1 cellular context compared by ENCODE assay signal in the genomic region with DNA sequence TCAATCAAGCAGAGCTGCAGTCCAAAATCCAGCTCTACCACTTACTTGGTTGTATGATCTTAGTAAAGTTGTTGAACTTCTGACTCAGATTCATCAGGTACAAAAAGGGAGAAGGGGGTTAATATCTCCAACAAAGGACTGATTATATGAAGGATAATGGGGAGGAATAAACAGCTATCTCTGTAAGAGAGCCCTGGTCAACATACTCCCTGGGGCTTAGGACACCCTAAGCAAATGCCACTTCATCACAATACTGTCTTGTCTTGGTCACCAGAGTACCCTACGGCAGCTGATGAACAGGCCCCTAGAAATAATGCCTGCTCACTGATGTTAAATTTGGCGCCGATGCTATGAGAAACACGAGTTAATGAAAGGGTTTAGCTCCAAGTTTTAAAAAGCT.
TF ChIP-seq lines count a peak whose summit lies in the region.

No MANE protein-coding gene starts in this region.

TF ChIP-seq in WTC11, 78 proteins besides CTCF, POLR2A, EP300 and RAD21 (continued from another document):
- TF ChIP-seq, protein P1, sequence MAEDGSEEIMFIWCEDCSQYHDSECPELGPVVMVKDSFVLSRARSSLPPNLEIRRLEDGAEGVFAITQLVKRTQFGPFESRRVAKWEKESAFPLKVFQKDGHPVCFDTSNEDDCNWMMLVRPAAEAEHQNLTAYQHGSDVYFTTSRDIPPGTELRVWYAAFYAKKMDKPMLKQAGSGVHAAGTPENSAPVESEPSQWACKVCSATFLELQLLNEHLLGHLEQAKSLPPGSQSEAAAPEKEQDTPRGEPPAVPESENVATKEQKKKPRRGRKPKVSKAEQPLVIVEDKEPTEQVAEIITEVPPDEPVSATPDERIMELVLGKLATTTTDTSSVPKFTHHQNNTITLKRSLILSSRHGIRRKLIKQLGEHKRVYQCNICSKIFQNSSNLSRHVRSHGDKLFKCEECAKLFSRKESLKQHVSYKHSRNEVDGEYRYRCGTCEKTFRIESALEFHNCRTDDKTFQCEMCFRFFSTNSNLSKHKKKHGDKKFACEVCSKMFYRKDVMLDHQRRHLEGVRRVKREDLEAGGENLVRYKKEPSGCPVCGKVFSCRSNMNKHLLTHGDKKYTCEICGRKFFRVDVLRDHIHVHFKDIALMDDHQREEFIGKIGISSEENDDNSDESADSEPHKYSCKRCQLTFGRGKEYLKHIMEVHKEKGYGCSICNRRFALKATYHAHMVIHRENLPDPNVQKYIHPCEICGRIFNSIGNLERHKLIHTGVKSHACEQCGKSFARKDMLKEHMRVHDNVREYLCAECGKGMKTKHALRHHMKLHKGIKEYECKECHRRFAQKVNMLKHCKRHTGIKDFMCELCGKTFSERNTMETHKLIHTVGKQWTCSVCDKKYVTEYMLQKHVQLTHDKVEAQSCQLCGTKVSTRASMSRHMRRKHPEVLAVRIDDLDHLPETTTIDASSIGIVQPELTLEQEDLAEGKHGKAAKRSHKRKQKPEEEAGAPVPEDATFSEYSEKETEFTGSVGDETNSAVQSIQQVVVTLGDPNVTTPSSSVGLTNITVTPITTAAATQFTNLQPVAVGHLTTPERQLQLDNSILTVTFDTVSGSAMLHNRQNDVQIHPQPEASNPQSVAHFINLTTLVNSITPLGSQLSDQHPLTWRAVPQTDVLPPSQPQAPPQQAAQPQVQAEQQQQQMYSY (CRISPR knock-in tag; IDR thresholded peaks at IDR 0.05) = no peak
- TF ChIP-seq ZBTB21 (CRISPR knock-in tag; IDR thresholded peaks at IDR 0.05; ENCODE audit: borderline replicate concordance) = no peak
- TF ChIP-seq ZNF423 (CRISPR knock-in tag; IDR thresholded peaks at IDR 0.05) = no peak
- no peak for TF ChIP-seq IRF2 (CRISPR knock-in tag; IDR thresholded peaks at IDR 0.05; ENCODE audit: borderline replicate concordance, low read depth)
- TF ChIP-seq, protein P2, sequence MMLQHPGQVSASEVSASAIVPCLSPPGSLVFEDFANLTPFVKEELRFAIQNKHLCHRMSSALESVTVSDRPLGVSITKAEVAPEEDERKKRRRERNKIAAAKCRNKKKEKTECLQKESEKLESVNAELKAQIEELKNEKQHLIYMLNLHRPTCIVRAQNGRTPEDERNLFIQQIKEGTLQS (CRISPR knock-in tag; conservative IDR thresholded peaks at IDR 0.05) = no peak
- TF ChIP-seq, protein P3, sequence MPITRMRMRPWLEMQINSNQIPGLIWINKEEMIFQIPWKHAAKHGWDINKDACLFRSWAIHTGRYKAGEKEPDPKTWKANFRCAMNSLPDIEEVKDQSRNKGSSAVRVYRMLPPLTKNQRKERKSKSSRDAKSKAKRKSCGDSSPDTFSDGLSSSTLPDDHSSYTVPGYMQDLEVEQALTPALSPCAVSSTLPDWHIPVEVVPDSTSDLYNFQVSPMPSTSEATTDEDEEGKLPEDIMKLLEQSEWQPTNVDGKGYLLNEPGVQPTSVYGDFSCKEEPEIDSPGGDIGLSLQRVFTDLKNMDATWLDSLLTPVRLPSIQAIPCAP (CRISPR knock-in tag; IDR thresholded peaks at IDR 0.05) = no peak
